Comparison of ENCODE assay signal across 18 cellular contexts in genomic region chr4:119264743-119265142, GRCh38. TPM values are rescaled to one million over a fixed set of nuclear protein-coding genes. Genes with fewer than 3 reads are reported as not detected.
DNase-seq lines count a peak whose midpoint lies in the region; ATAC-seq and TF ChIP-seq lines count a peak whose summit lies in the region.
"Had no signal": no experiment of that assay in that cellular context is flagged by ENCODE, and none has a peak within 500 bp of the region (broad histone marks: within the 10 kb centered on the region; RNA-seq: fewer than 3 reads in every experiment).

No MANE protein-coding gene starts in this region.

- TF ChIP-seq POLR2A in thyroid gland (IDR thresholded peaks at IDR 0.05): no peak

- no peaks in the 10 kb centered on the region for H3K9me3 ChIP-seq in thyroid gland
- H3K9me3 ChIP-seq: A549, BE2C had no signal

- no peaks in the 10 kb centered on the region for H3K4me1 ChIP-seq in thyroid gland

- H3K9me3 Mint-ChIP-seq in activated T-cell treated with anti-CD3 and anti-CD28 coated beads, Interleukin-2, amount 50 U/mL, for 24 hours: peaks cover 5% of the 10 kb centered on the region
- no peaks in the 10 kb centered on the region for H3K9me3 Mint-ChIP-seq in activated naive CD8-positive, alpha-beta T cell (ENCODE audit: low read depth)
- H3K9me3 Mint-ChIP-seq in activated naive CD8-positive, alpha-beta T cell treated with anti-CD3 and anti-CD28 coated beads for 36 hours: peaks cover 7% of the 10 kb centered on the region
- H3K9me3 Mint-ChIP-seq in stimulated activated effector memory CD8-positive, alpha-beta T cell treated with anti-CD3 and anti-CD28 coated beads, Interleukin-12 subunit alpha, Interleukin-12 subunit beta, amount 100 ng/mL, for 72 hours: no peaks in the 10 kb centered on the region
- H3K9me3 Mint-ChIP-seq: H9 had no signal

- H3K36me3 ChIP-seq in thyroid gland: peaks cover 0 to 14% of the 10 kb centered on the region in 2 donors
- H3K36me3 ChIP-seq: BE2C had no signal

- H3K4me3 ChIP-seq in thyroid gland (replicated peaks in 1 of 3): no peak overlapping the region
- H3K4me3 ChIP-seq: A549 had no signal

- TF ChIP-seq CTCF in thyroid gland (IDR thresholded peaks at IDR 0.05): no peak

- H3K27ac Mint-ChIP-seq in activated T-cell treated with anti-CD3 and anti-CD28 coated beads, Interleukin-2, amount 50 U/mL, for 24 hours: peak overlapping the region; percentile 66
- peak overlapping the region; percentile 4 for H3K27ac Mint-ChIP-seq in activated naive CD8-positive, alpha-beta T cell
- no peak overlapping the region for H3K27ac Mint-ChIP-seq in activated naive CD8-positive, alpha-beta T cell treated with anti-CD3 and anti-CD28 coated beads for 36 hours
- no peak overlapping the region for H3K27ac Mint-ChIP-seq in stimulated activated effector memory CD8-positive, alpha-beta T cell treated with anti-CD3 and anti-CD28 coated beads, Interleukin-12 subunit alpha, Interleukin-12 subunit beta, amount 100 ng/mL, for 72 hours
- H3K27ac Mint-ChIP-seq: H9 had no signal

- intact Hi-C loops in thyroid gland (cut with DNase I): no loop called here

- H3K4me3 Mint-ChIP-seq in activated T-cell treated with anti-CD3 and anti-CD28 coated beads, Interleukin-2, amount 50 U/mL, for 24 hours: no peak overlapping the region
- H3K4me3 Mint-ChIP-seq in activated naive CD8-positive, alpha-beta T cell: no peak overlapping the region
- H3K4me3 Mint-ChIP-seq in activated naive CD8-positive, alpha-beta T cell treated with anti-CD3 and anti-CD28 coated beads for 36 hours: no peak overlapping the region
- no peak overlapping the region for H3K4me3 Mint-ChIP-seq in stimulated activated effector memory CD8-positive, alpha-beta T cell treated with anti-CD3 and anti-CD28 coated beads, Interleukin-12 subunit alpha, Interleukin-12 subunit beta, amount 100 ng/mL, for 72 hours
- H3K4me3 Mint-ChIP-seq: CD4-positive, alpha-beta memory T cell; H9 had no signal

- H3K27ac ChIP-seq in thyroid gland: no peak overlapping the region
- H3K27ac ChIP-seq: A549, C4-2B had no signal

- no peak for DNase-seq in activated T-cell treated with anti-CD3 and anti-CD28 coated beads, Interleukin-2, amount 50 U/mL, for 24 hours
- no peak for DNase-seq in activated T-cell treated with anti-CD3 and anti-CD28 coated beads, Interleukin-2, amount 50 U/mL, for 1 hour
- no peak for DNase-seq in activated naive CD8-positive, alpha-beta T cell treated with anti-CD3 and anti-CD28 coated beads for 36 hours
- DNase-seq in stimulated activated effector memory CD8-positive, alpha-beta T cell treated with anti-CD3 and anti-CD28 coated beads, Interleukin-12 subunit alpha, Interleukin-12 subunit beta, amount 100 ng/mL, for 72 hours (ENCODE audit: low spot score in 2 of 2): no peak
- DNase-seq in thyroid gland: no peak
- DNase-seq: BE2C; CD4-positive, alpha-beta memory T cell; COR-L47; DMS153; DMS79 treated with DMSO at 0.1 percent for 48 hours; EL; GOT3; H9 had no signal

- peaks cover 23% of the 10 kb centered on the region for H3K4me1 Mint-ChIP-seq in activated T-cell treated with anti-CD3 and anti-CD28 coated beads, Interleukin-2, amount 50 U/mL, for 24 hours (ENCODE audit: low read depth)
- H3K4me1 Mint-ChIP-seq in activated naive CD8-positive, alpha-beta T cell (ENCODE audit: low read depth): peaks cover 6% of the 10 kb centered on the region
- peaks cover 15% of the 10 kb centered on the region for H3K4me1 Mint-ChIP-seq in activated naive CD8-positive, alpha-beta T cell treated with anti-CD3 and anti-CD28 coated beads for 36 hours
- no peaks in the 10 kb centered on the region for H3K4me1 Mint-ChIP-seq in stimulated activated effector memory CD8-positive, alpha-beta T cell treated with anti-CD3 and anti-CD28 coated beads, Interleukin-12 subunit alpha, Interleukin-12 subunit beta, amount 100 ng/mL, for 72 hours
- H3K4me1 Mint-ChIP-seq: H9 had no signal

- H3K36me3 Mint-ChIP-seq in activated T-cell treated with anti-CD3 and anti-CD28 coated beads, Interleukin-2, amount 50 U/mL, for 24 hours (ENCODE audit: low read depth): peaks cover 72% of the 10 kb centered on the region
- H3K36me3 Mint-ChIP-seq in activated naive CD8-positive, alpha-beta T cell: peaks cover 30% of the 10 kb centered on the region
- H3K36me3 Mint-ChIP-seq in activated naive CD8-positive, alpha-beta T cell treated with anti-CD3 and anti-CD28 coated beads for 36 hours: peaks cover 24% of the 10 kb centered on the region
- H3K36me3 Mint-ChIP-seq in stimulated activated effector memory CD8-positive, alpha-beta T cell treated with anti-CD3 and anti-CD28 coated beads, Interleukin-12 subunit alpha, Interleukin-12 subunit beta, amount 100 ng/mL, for 72 hours: peaks cover 9% of the 10 kb centered on the region

- peak; percentile 85 for ATAC-seq in stimulated activated effector memory CD8-positive, alpha-beta T cell treated with anti-CD3 and anti-CD28 coated beads, Interleukin-12 subunit alpha, Interleukin-12 subunit beta, amount 100 ng/mL, for 72 hours
- ATAC-seq in HG02884 (IDR thresholded peaks at IDR 0.05; ENCODE audit: unreplicated experiment): no peak
- ATAC-seq: A549 had no signal

- 96 to 97% methylated on average over 1 of the region's 1 CpG for WGBS in thyroid gland, 2 donors

- no peaks in the 10 kb centered on the region for H3K27me3 Mint-ChIP-seq in activated T-cell treated with anti-CD3 and anti-CD28 coated beads, Interleukin-2, amount 50 U/mL, for 24 hours
- H3K27me3 Mint-ChIP-seq in activated naive CD8-positive, alpha-beta T cell: no peaks in the 10 kb centered on the region
- H3K27me3 Mint-ChIP-seq in activated naive CD8-positive, alpha-beta T cell treated with anti-CD3 and anti-CD28 coated beads for 36 hours: no peaks in the 10 kb centered on the region
- H3K27me3 Mint-ChIP-seq: CD4-positive, alpha-beta memory T cell had no signal

- no peaks in the 10 kb centered on the region for H3K27me3 ChIP-seq in thyroid gland
- H3K27me3 ChIP-seq: BE2C had no signal

RNA-seq across cellular contexts. Expression of gene USP53, which starts 52.2 kb away (rescaled TPM):
- 10 to 100 TPM; 12.6 to 13.0 TPM for total RNA-seq in activated naive CD8-positive, alpha-beta T cell treated with anti-CD3 and anti-CD28 coated beads for 36 hours
- 100 to 1,000 TPM in 1 of 4 donors, 10 to 100 TPM in 3; 42.5 to 113 (median 68.3) TPM for total RNA-seq in thyroid gland

RNA-seq across cellular contexts. Expression of gene FABP2, which starts 57.2 kb away (rescaled TPM):
- not detected for total RNA-seq in activated naive CD8-positive, alpha-beta T cell treated with anti-CD3 and anti-CD28 coated beads for 36 hours
- not detected for total RNA-seq in thyroid gland
- total RNA-seq: CD4-positive, alpha-beta memory T cell; H9; HT-29 had no signal

Comparison
In these comparisons a context has a peak if more than half of its experiments do, and no peak if none do; other contexts are left out.
1. H3K27ac Mint-ChIP-seq: peak in activated T-cell treated with anti-CD3 and anti-CD28 coated beads, Interleukin-2, amount 50 U/mL, for 24 hours (single experiment) and activated naive CD8-positive, alpha-beta T cell (single experiment); none in activated naive CD8-positive, alpha-beta T cell treated with anti-CD3 and anti-CD28 coated beads for 36 hours (single experiment) and stimulated activated effector memory CD8-positive, alpha-beta T cell treated with anti-CD3 and anti-CD28 coated beads, Interleukin-12 subunit alpha, Interleukin-12 subunit beta, amount 100 ng/mL, for 72 hours (single experiment).